Comparison of ENCODE assay signal across 1 cellular context in genomic region chr12:44588651-44589050, GRCh38.
TF ChIP-seq lines count a peak whose summit lies in the region.

No MANE protein-coding gene starts in this region.

TF ChIP-seq in K562, 482 proteins besides CTCF, POLR2A, EP300 and RAD21 (continued from another document):
- TF ChIP-seq RERE (CRISPR knock-in tag; IDR thresholded peaks at IDR 0.05; ENCODE audit: borderline replicate concordance) (no peak), ZBTB7A (IDR thresholded peaks at IDR 0.05; ENCODE audit: borderline replicate concordance, control insufficient read depth, low read depth, low read length) (no peak), TCFL5 (CRISPR knock-in tag; conservative IDR thresholded peaks at IDR 0.05) (no peak), CEBPG (CRISPR knock-in tag; IDR thresholded peaks at IDR 0.05) (no peak), CEBPG (tag; conservative IDR thresholded peaks at IDR 0.05 in 1 of 2, IDR thresholded peaks at IDR 0.05 in 1 of 2) (peak in 1 of 2 experiments; percentile 75; a peak in 2 of 4 replicates), CEBPB (tag; IDR thresholded peaks at IDR 0.05) (peak; percentile 42; the same call in 1 of the 2 replicates), ZKSCAN3 (CRISPR knock-in tag; IDR thresholded peaks at IDR 0.05) (no peak)
